Comparison of ENCODE assay signal across 22 cellular contexts in genomic region chr7:82029236-82029635, GRCh38.
"Had no signal": no experiment of that assay in that cellular context is flagged by ENCODE, and none has a peak within 500 bp of the region (broad histone marks: within the 10 kb centered on the region; RNA-seq: fewer than 3 reads in every experiment).

No MANE protein-coding gene starts in this region.

- H3K27ac ChIP-seq: esophagus muscularis mucosa, left ventricle myocardium inferior, uterus had no signal

- DNase-seq: activated B cell treated with CpG ODN at 0.5 μM for 24 hours; activated CD4-positive, alpha-beta T cell treated with anti-CD3 and anti-CD28 coated beads, Interleukin-2, amount 50 U/mL, for 1 hour; activated CD8-positive, alpha-beta T cell treated with anti-CD3 and anti-CD28 coated beads for 36 hours; activated gamma-delta T cell treated with Interleukin-2 at 50 U/mL for 16 hours; activated naive CD4-positive, alpha-beta T cell treated with anti-CD3 and anti-CD28 coated beads, Interleukin-2, amount 50 U/mL, for 16 hours; activated T-cell treated with anti-CD3 and anti-CD28 coated beads, Interleukin-2, amount 50 U/mL, for 4 hours; amniotic stem cell; dermis blood vessel endothelial cell; effector CD4-positive, alpha-beta T cell; left ventricle myocardium inferior; mucosa of descending colon; small intestine; stimulated activated CD4-positive, alpha-beta T cell treated with anti-CD3 and anti-CD28 coated beads, Interleukin-1b, Interleukin-23, amount 100 ng/mL, for 48 hours; stimulated activated CD4-positive, alpha-beta T cell treated with anti-CD3 and anti-CD28 coated beads, Interleukin-4, amount 100 ng/mL, for 4 hours; stimulated activated CD8-positive, alpha-beta memory T cell treated with anti-CD3 and anti-CD28 coated beads, Interleukin-4, amount 100 ng/mL, for 48 hours; stimulated activated naive CD8-positive, alpha-beta T cell treated with anti-CD3 and anti-CD28 coated beads, Interleukin-15, amount 100 ng/mL, for 72 hours; substantia nigra; uterus had no signal

- H3K27me3 ChIP-seq: esophagus muscularis mucosa, uterus had no signal

- H3K9me3 ChIP-seq: esophagus muscularis mucosa, left ventricle myocardium inferior, mucosa of descending colon, uterus had no signal

- H3K36me3 ChIP-seq: esophagus muscularis mucosa, left ventricle myocardium inferior, uterus had no signal

- ATAC-seq: activated CD8-positive, alpha-beta T cell treated with anti-CD3 and anti-CD28 coated beads for 36 hours; activated T-cell treated with anti-CD3 and anti-CD28 coated beads, Interleukin-2, amount 50 U/mL, for 4 hours; activated T-helper 17 cell treated with anti-CD3 and anti-CD28 coated beads, Interleukin-2, amount 50 U/mL, for 72 hours; mucosa of descending colon; sciatic nerve; stimulated activated memory B cell treated with anti-CD40 and anti-IgM and Interleukin-4, amounts not matched to agents 10 μg/mL and 1 μg/mL and 100 μg/mL, for 72 hours; stimulated activated naive CD8-positive, alpha-beta T cell treated with anti-CD3 and anti-CD28 coated beads, Interleukin-15, amount 100 ng/mL, for 72 hours had no signal

- H3K4me1 ChIP-seq: esophagus muscularis mucosa, left ventricle myocardium inferior, uterus had no signal

- H3K4me3 ChIP-seq: esophagus muscularis mucosa, left ventricle myocardium inferior, mucosa of descending colon, uterus had no signal
